Comparison of ENCODE assay signal across 7 cellular contexts in the genomic region with DNA sequence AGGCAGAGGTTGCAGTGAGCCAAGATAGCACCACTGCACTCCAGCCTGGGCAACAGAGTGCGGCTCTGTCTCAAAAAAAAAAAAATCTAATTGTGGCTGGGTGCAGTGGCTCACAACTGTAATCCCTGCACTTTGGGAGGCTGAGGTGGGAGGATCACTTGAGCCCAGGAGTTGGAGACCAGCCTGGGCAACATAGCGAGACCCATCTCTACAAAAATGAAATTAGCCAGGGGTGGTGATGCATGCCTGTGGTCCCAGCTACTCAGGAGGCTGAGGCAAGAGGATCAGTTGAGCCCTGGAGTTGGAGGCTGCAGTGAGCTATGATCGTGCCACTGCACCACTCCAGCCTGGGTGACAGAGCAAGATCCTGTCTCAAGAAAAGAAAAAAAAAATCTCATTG. TPM values are rescaled to one million over a fixed set of nuclear protein-coding genes. Genes with fewer than 3 reads are reported as not detected.
"Had no signal": no experiment of that assay in that cellular context is flagged by ENCODE, and none has a peak within 500 bp of the region (broad histone marks: within the 10 kb centered on the region; RNA-seq: fewer than 3 reads in every experiment).

No MANE protein-coding gene starts in this region.

RNA-seq across cellular contexts. Expression of a gene that starts 3.7 kb away (rescaled TPM):
- total RNA-seq: HT1080, LHCN-M2, OCI-LY7, Right ventricle myocardium superior, SJSA1 had no signal
- polyA plus RNA-seq: IgD-negative memory B cell had no signal

RNA-seq across cellular contexts. Expression of a gene that starts 22.7 kb away (rescaled TPM):
- total RNA-seq: HT1080, LHCN-M2, MCF 10A, Right ventricle myocardium superior, SJSA1 had no signal

RNA-seq across cellular contexts. Expression of a gene that starts 49.2 kb away (rescaled TPM):
- total RNA-seq: LHCN-M2, MCF 10A had no signal
